1 cellular context compared by ENCODE assay signal in genomic region chr2:233075966-233076339, GRCh38.
TF ChIP-seq lines count a peak whose summit lies in the region.

No MANE protein-coding gene starts in this region.

TF ChIP-seq in GM23338, 12 proteins besides CTCF, POLR2A, EP300 and RAD21 (continued from another document):
- TF ChIP-seq ZNF462 (CRISPR knock-in tag; IDR thresholded peaks at IDR 0.05) (no peak), NANOG (IDR thresholded peaks at IDR 0.05; ENCODE audit: borderline replicate concordance) (no peak)
